In the genomic region with DNA sequence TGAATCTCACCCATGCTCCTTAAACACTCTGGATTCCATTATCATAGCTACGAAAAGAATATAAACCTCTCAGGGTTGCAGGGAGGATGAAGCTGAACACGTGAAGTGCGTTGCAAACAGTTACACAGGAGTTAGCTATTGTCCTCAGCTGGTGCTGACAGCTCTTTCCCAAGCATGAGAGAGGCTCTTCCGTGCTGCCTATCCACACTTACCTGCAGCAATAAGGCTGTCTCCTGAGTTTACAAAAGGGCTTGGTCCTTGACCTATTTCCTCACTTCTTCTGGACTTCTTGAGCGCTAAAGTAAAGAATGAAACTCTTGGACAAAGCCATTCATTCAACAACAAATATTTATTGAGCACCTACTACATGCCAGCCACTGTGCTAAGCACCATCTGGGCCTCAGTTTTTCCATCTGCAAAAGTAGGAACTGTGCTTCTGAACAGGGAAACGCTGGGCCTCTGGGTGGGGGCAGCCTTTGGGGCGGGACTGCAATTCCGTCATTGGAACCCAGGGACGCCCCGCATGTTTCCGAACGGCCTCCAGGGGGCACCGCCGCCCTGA, we compare ENCODE assay signal across 8 cellular contexts. TPM values are rescaled to one million over a fixed set of nuclear protein-coding genes. Genes with fewer than 3 reads are reported as not detected.
DNase-seq lines count a peak whose midpoint lies in the region; ATAC-seq and TF ChIP-seq lines count a peak whose summit lies in the region.

No MANE protein-coding gene starts in this region.

- H3K9me3 Mint-ChIP-seq in activated CD4-positive, alpha-beta memory T cell treated with anti-CD3 and anti-CD28 coated beads, Interleukin-2, amount 10 ng/mL, durations not matched to agents 7 days and 5 days = no peaks in the 10 kb centered on the region

- POLR2A ChIA-PET in activated CD4-positive, alpha-beta memory T cell treated with anti-CD3 and anti-CD28 coated beads, Interleukin-2, amount 10 ng/mL, durations not matched to agents 7 days and 5 days (lab: Charles Lee) = interaction anchor here (0.8 to 4.5 kb wide), 19 partner anchors 10 to 152 kb away, joined by 3 to 56 read pairs (median 5); partner anchors contain the start of genes FAU, MRPL49, PPP2R5B and SAC3D1

- H3K9me3 ChIP-seq in BE2C = no peaks in the 10 kb centered on the region
- H3K9me3 ChIP-seq in effector memory CD4-positive, alpha-beta T cell (ENCODE audit: control insufficient read depth, low read length) = no peaks in the 10 kb centered on the region

- peaks cover 30% of the 10 kb centered on the region for H3K4me1 Mint-ChIP-seq in activated CD4-positive, alpha-beta memory T cell treated with anti-CD3 and anti-CD28 coated beads, Interleukin-2, amount 10 ng/mL, durations not matched to agents 7 days and 5 days

- DNase-seq in BE2C (peak; percentile 84), NCI-H1436 (lab: John Stamatoyannopoulos, UW) (peak; percentile 87), mesenteric fat pad (ENCODE audit: low spot score) (peak; percentile 96)
- peak; percentile 94 for DNase-seq in activated CD4-positive, alpha-beta memory T cell treated with anti-CD3 and anti-CD28 coated beads, Interleukin-2, amount 10 ng/mL, durations not matched to agents 7 days and 5 days
- peak; percentile 77 to 85 (median 81) for DNase-seq in effector memory CD4-positive, alpha-beta T cell
- peak; percentile 77 to 81 for DNase-seq in stimulated activated CD8-positive, alpha-beta memory T cell treated with anti-CD3 and anti-CD28 coated beads, Interleukin-2, amount 100 ng/mL, for 1 hour (ENCODE audit: low read depth in 2 of 2)

- ATAC-seq in GM21381 (IDR thresholded peaks at IDR 0.05; ENCODE audit: unreplicated experiment) = peak; percentile 61
- ATAC-seq in HG03565 (IDR thresholded peaks at IDR 0.05; ENCODE audit: unreplicated experiment) = no peak

- H3K4me3 ChIP-seq in BE2C (ENCODE audit: low read depth, low read length) = peak overlapping the region; percentile 62
- H3K4me3 ChIP-seq in effector memory CD4-positive, alpha-beta T cell (ENCODE audit: insufficient read depth, low read depth, low read length, poor library complexity, severe bottlenecking) = peak overlapping the region; percentile 78

- peaks cover 14% of the 10 kb centered on the region for H3K36me3 Mint-ChIP-seq in activated CD4-positive, alpha-beta memory T cell treated with anti-CD3 and anti-CD28 coated beads, Interleukin-2, amount 10 ng/mL, durations not matched to agents 7 days and 5 days (ENCODE audit: low read depth)

- no peaks in the 10 kb centered on the region for H3K36me3 ChIP-seq in BE2C
- H3K36me3 ChIP-seq in effector memory CD4-positive, alpha-beta T cell (ENCODE audit: control insufficient read depth, insufficient read depth, low read length) = peaks cover under 1% of the 10 kb centered on the region

- TF ChIP-seq CTCF in BE2C (IDR thresholded peaks at IDR 0.05; ENCODE audit: low read depth, low read length) = peak; percentile 56; the same call in 1 of the 2 replicates

- H3K27me3 ChIP-seq in BE2C = no peaks in the 10 kb centered on the region
- no peaks in the 10 kb centered on the region for H3K27me3 ChIP-seq in effector memory CD4-positive, alpha-beta T cell (replicated peaks; ENCODE audit: control insufficient read depth, insufficient read depth, low read length, poor library complexity, severe bottlenecking)

- peak overlapping the region; percentile 90 for H3K27ac ChIP-seq in effector memory CD4-positive, alpha-beta T cell (ENCODE audit: insufficient read depth, low read length, poor library complexity, severe bottlenecking)

- CTCF ChIA-PET in activated CD4-positive, alpha-beta memory T cell treated with anti-CD3 and anti-CD28 coated beads, Interleukin-2, amount 10 ng/mL, durations not matched to agents 7 days and 5 days (lab: Charles Lee) = interaction anchor here (0.8 to 3.4 kb wide), 22 partner anchors 11 to 169 kb away, joined by 3 to 25 read pairs (median 8); partner anchors contain the start of genes CAPN1, CDC42BPG, CDCA5 and FAU

- H3K27me3 Mint-ChIP-seq in activated CD4-positive, alpha-beta memory T cell treated with anti-CD3 and anti-CD28 coated beads, Interleukin-2, amount 10 ng/mL, durations not matched to agents 7 days and 5 days = no peaks in the 10 kb centered on the region

- H3K27ac Mint-ChIP-seq in activated CD4-positive, alpha-beta memory T cell treated with anti-CD3 and anti-CD28 coated beads, Interleukin-2, amount 10 ng/mL, durations not matched to agents 7 days and 5 days = peak overlapping the region; percentile 98

- H3K4me1 ChIP-seq in BE2C = no peaks in the 10 kb centered on the region
- peaks cover 9% of the 10 kb centered on the region for H3K4me1 ChIP-seq in effector memory CD4-positive, alpha-beta T cell (ENCODE audit: control insufficient read depth, insufficient read depth, low read length, poor library complexity, severe bottlenecking)

- peak overlapping the region; percentile 94 for H3K4me3 Mint-ChIP-seq in activated CD4-positive, alpha-beta memory T cell treated with anti-CD3 and anti-CD28 coated beads, Interleukin-2, amount 10 ng/mL, durations not matched to agents 7 days and 5 days

RNA-seq across cellular contexts. Expression of gene ARL2, which starts 0.7 kb away (rescaled TPM):
- 126 TPM for polyA plus RNA-seq in BE2C (2012; ENCODE audit: insufficient read depth, insufficient read length, low read depth)
- 10 to 100 TPM; 58.5 to 59.4 TPM for total RNA-seq in activated CD4-positive, alpha-beta memory T cell treated with anti-CD3 and anti-CD28 coated beads, Interleukin-2, amount 10 ng/mL, durations not matched to agents 7 days and 5 days
- total RNA-seq in mesenteric fat pad = 93.0 TPM

RNA-seq across cellular contexts. Expression of gene SNX15, which starts 14.0 kb away (rescaled TPM):
- 15.7 TPM for polyA plus RNA-seq in BE2C (2012; ENCODE audit: insufficient read depth, insufficient read length, low read depth)
- total RNA-seq in activated CD4-positive, alpha-beta memory T cell treated with anti-CD3 and anti-CD28 coated beads, Interleukin-2, amount 10 ng/mL, durations not matched to agents 7 days and 5 days = 10 to 100 TPM; 24.3 to 24.6 TPM
- total RNA-seq in mesenteric fat pad = 27.6 TPM

RNA-seq across cellular contexts. Expression of gene BATF2, which starts 16.4 kb away (rescaled TPM):
- 2.8 TPM for polyA plus RNA-seq in BE2C (2012; ENCODE audit: insufficient read depth, insufficient read length, low read depth)
- under 1 TPM; 0.30 to 0.53 TPM for total RNA-seq in activated CD4-positive, alpha-beta memory T cell treated with anti-CD3 and anti-CD28 coated beads, Interleukin-2, amount 10 ng/mL, durations not matched to agents 7 days and 5 days
- 2.1 TPM for total RNA-seq in mesenteric fat pad

RNA-seq across cellular contexts. Expression of gene SAC3D1, which starts 27.8 kb away (rescaled TPM):
- 19.0 TPM for polyA plus RNA-seq in BE2C (2012; ENCODE audit: insufficient read depth, insufficient read length, low read depth)
- total RNA-seq in activated CD4-positive, alpha-beta memory T cell treated with anti-CD3 and anti-CD28 coated beads, Interleukin-2, amount 10 ng/mL, durations not matched to agents 7 days and 5 days = 10 to 100 TPM; 24.2 to 24.8 TPM
- 12.3 TPM for total RNA-seq in mesenteric fat pad

RNA-seq across cellular contexts. Expression of gene MAJIN, which starts 41.3 kb away (rescaled TPM):
- not detected for polyA plus RNA-seq in BE2C (2012; ENCODE audit: insufficient read depth, insufficient read length, low read depth)
- total RNA-seq in activated CD4-positive, alpha-beta memory T cell treated with anti-CD3 and anti-CD28 coated beads, Interleukin-2, amount 10 ng/mL, durations not matched to agents 7 days and 5 days = under 1 TPM; 0.15 to 0.33 TPM
- total RNA-seq in mesenteric fat pad = not detected
